In the genomic region with DNA sequence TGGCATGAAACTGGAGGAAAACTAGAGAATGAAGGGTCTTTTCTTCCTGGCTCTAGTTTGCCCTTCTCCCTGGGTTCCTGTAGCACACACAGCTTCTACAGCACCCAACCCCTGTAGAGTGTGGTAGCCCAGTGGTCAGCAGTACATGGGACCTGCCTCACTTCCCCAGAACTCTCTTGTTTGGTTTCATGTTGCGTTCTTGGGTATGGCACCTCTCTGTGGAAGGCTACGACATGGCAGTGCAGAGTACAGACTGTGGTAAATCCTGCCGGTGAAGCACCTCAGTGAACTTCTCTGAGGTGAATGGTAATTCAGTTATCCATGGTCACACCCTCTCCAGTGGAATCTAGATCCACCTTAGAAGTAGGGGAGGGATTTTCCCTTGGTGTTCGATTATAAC, we compare ENCODE assay signal across 1 cellular context.
TF ChIP-seq lines count a peak whose summit lies in the region.

No MANE protein-coding gene starts in this region.

TF ChIP-seq in H1, 55 proteins besides CTCF, POLR2A, EP300 and RAD21:
- TF ChIP-seq JUN (IDR thresholded peaks at IDR 0.05; ENCODE audit: low read depth, low read length), result no peak
- TF ChIP-seq YY1 (IDR thresholded peaks at IDR 0.05; ENCODE audit: low read depth, low read length), result no peak
- TF ChIP-seq TBP (IDR thresholded peaks at IDR 0.05; ENCODE audit: low read depth, low read length), result no peak
- no peak for TF ChIP-seq NANOG (IDR thresholded peaks at IDR 0.05; ENCODE audit: insufficient read depth, low read depth, low read length, poor library complexity, severe bottlenecking)
- no peak for TF ChIP-seq CTBP2 (IDR thresholded peaks at IDR 0.05; ENCODE audit: borderline replicate concordance, insufficient read depth, insufficient read length, low read length)
- no peak for TF ChIP-seq RXRA (IDR thresholded peaks at IDR 0.05; ENCODE audit: insufficient read depth, low read depth, low read length)
- TF ChIP-seq SP4 (IDR thresholded peaks at IDR 0.05; ENCODE audit: low read length), result no peak
- no peak for TF ChIP-seq SP1 (IDR thresholded peaks at IDR 0.05; ENCODE audit: low read depth, low read length)
- no peak for TF ChIP-seq SIX5 (IDR thresholded peaks at IDR 0.05; ENCODE audit: low read depth, low read length)
- TF ChIP-seq BCL11A (IDR thresholded peaks at IDR 0.05; ENCODE audit: low read depth in 2 of 2, low read length in 2 of 2), result no peak
- no peak for TF ChIP-seq CBX8 (IDR thresholded peaks at IDR 0.05; ENCODE audit: borderline replicate concordance, low read depth, low read length)
- no peak for TF ChIP-seq SRF (IDR thresholded peaks at IDR 0.05; ENCODE audit: low read depth, low read length)
- TF ChIP-seq RNF2 (IDR thresholded peaks at IDR 0.05; ENCODE audit: borderline replicate concordance, low read depth, low read length, missing control alignments, poor library complexity, severe bottlenecking), result no peak
- no peak for TF ChIP-seq POU5F1 (IDR thresholded peaks at IDR 0.05; ENCODE audit: low read depth, low read length)
- no peak for TF ChIP-seq FOSL1 (IDR thresholded peaks at IDR 0.05; ENCODE audit: insufficient read depth, low read depth, low read length)
- no peak for TF ChIP-seq SUZ12 (IDR thresholded peaks at IDR 0.05; ENCODE audit: low read length)
- no peak for TF ChIP-seq CREB1 (IDR thresholded peaks at IDR 0.05)
- TF ChIP-seq E2F6 (IDR thresholded peaks at IDR 0.05), result no peak
- no peak for TF ChIP-seq EZH2 (IDR thresholded peaks at IDR 0.05; ENCODE audit: low read depth, low read length, severe bottlenecking)
- TF ChIP-seq RBBP5 (IDR thresholded peaks at IDR 0.05; ENCODE audit: borderline replicate concordance, low read depth, low read length), result no peak
TF ChIP-seq in H1: peak in this region for 0.
